Comparison of ENCODE assay signal across 8 cellular contexts in genomic region chr3:48548731-48549705, GRCh38. TPM values are rescaled to one million over a fixed set of nuclear protein-coding genes. Genes with fewer than 3 reads are reported as not detected.
DNase-seq lines count a peak whose midpoint lies in the region; ATAC-seq, FAIRE-seq and TF ChIP-seq lines count a peak whose summit lies in the region.

No MANE protein-coding gene starts in this region.

- no CpG with 5 or more reads among the region's 10 CpGs for WGBS in trophoblast cell (ENCODE audit: extremely low coverage, insufficient coverage, insufficient read length)
- 40 to 69% methylated on average over 2 to 10 of the region's 10 CpGs for WGBS in upper lobe of left lung, 2 donors

- peak; percentile 93 to 97 (median 96) for TF ChIP-seq CTCF in upper lobe of left lung (IDR thresholded peaks at IDR 0.05)

- DNase-seq in 8988T (peak; percentile 71), GM12892 (ENCODE audit: insufficient read length) (peak; percentile 84), Kasumi-1 (lab: John Stamatoyannopoulos, UW) (peak; percentile 85 to 89), SKM-1 (lab: John Stamatoyannopoulos, UW; ENCODE audit: unreplicated experiment) (peak; percentile 82), head of caudate nucleus (peak; percentile 65 to 98 (median 92)), trophoblast cell (peak; percentile 70 to 90), upper lobe of left lung (peak in 1 of 2 donors; percentile 90)
- DNase-seq in activated naive CD4-positive, alpha-beta T cell treated with anti-CD3 and anti-CD28 coated beads, Interleukin-2, amount 50 U/mL, for 72 hours (ENCODE audit: low spot score in 2 of 2), result peak; percentile 76 to 87

- no peak overlapping the region for H4K91ac ChIP-seq in trophoblast cell (ENCODE audit: low read depth, low read length)

- H2AFZ ChIP-seq in trophoblast cell (ENCODE audit: insufficient read depth, low read length, poor library complexity), result no peak overlapping the region

- H3K14ac ChIP-seq in trophoblast cell (ENCODE audit: low read length), result no peak overlapping the region

- H2BK12ac ChIP-seq in trophoblast cell (ENCODE audit: low read length), result no peak overlapping the region

- no peak overlapping the region for H3K4me3 ChIP-seq in trophoblast cell (ENCODE audit: low read depth, low read length)
- H3K4me3 ChIP-seq in upper lobe of left lung, result no peak overlapping the region

- H2BK120ac ChIP-seq in trophoblast cell (ENCODE audit: insufficient read depth, low read length, poor library complexity), result no peak overlapping the region

- H3K79me1 ChIP-seq in trophoblast cell (ENCODE audit: low read length), result peaks cover 4% of the 10 kb centered on the region

- H3K9me3 Mint-ChIP-seq in activated naive CD4-positive, alpha-beta T cell treated with anti-CD3 and anti-CD28 coated beads, Interleukin-2, amount 50 U/mL, for 72 hours, result no peaks in the 10 kb centered on the region

- H4K8ac ChIP-seq in trophoblast cell (ENCODE audit: low read depth, low read length), result no peak overlapping the region

- no peak overlapping the region for H3K27ac Mint-ChIP-seq in activated naive CD4-positive, alpha-beta T cell treated with anti-CD3 and anti-CD28 coated beads, Interleukin-2, amount 50 U/mL, for 72 hours

- intact Hi-C loops in head of caudate nucleus (cut with DNase I), result loop anchor here (5.0 kb wide), 1 partner anchor 102 kb away; the partner anchor contains the start of gene ATRIP

- H3K9me3 ChIP-seq in trophoblast cell (ENCODE audit: insufficient read depth, low read depth, low read length), result peaks cover 4% of the 10 kb centered on the region
- no peaks in the 10 kb centered on the region for H3K9me3 ChIP-seq in upper lobe of left lung

- no peaks in the 10 kb centered on the region for H3K27me3 ChIP-seq in trophoblast cell (ENCODE audit: insufficient read depth, low read length)
- H3K27me3 ChIP-seq in upper lobe of left lung, result no peaks in the 10 kb centered on the region

- peaks cover 0 to 31% of the 10 kb centered on the region in 2 donors for H3K36me3 Mint-ChIP-seq in activated naive CD4-positive, alpha-beta T cell treated with anti-CD3 and anti-CD28 coated beads, Interleukin-2, amount 50 U/mL, for 72 hours

- no peak overlapping the region for H3K23ac ChIP-seq in trophoblast cell (ENCODE audit: low read length)

- TF ChIP-seq EP300 in upper lobe of left lung (IDR thresholded peaks at IDR 0.05), result no peak

- TF ChIP-seq POLR2A in GM12892 (IDR thresholded peaks at IDR 0.05; ENCODE audit: low read depth, low read length) (no peak), upper lobe of left lung (IDR thresholded peaks at IDR 0.05) (peak in 1 of 4 donors; percentile 24)

- FAIRE-seq in GM12892 (lab: Jason Lieb, UNC), result peak; percentile 84

- no peak overlapping the region for H2BK5ac ChIP-seq in trophoblast cell (ENCODE audit: low read depth, low read length, poor library complexity)

- H4K12ac ChIP-seq in trophoblast cell (ENCODE audit: low read depth, low read length), result no peak overlapping the region

- no peak overlapping the region for H3K9ac ChIP-seq in trophoblast cell (ENCODE audit: low read length)

- peak; percentile 89 to 98 for ATAC-seq in activated naive CD4-positive, alpha-beta T cell treated with anti-CD3 and anti-CD28 coated beads, Interleukin-2, amount 50 U/mL, for 72 hours
- peak; percentile 85 to 96 for ATAC-seq in upper lobe of left lung (ENCODE audit: low FRiP score in 2 of 2)

- H3K4ac ChIP-seq in trophoblast cell (ENCODE audit: low read depth, low read length), result no peak overlapping the region

- peak overlapping the region; percentile 22 for H2AK5ac ChIP-seq in trophoblast cell (ENCODE audit: low read length)

- no peak overlapping the region for H3K18ac ChIP-seq in trophoblast cell (ENCODE audit: low read length)

- H3K4me2 ChIP-seq in trophoblast cell (ENCODE audit: low read length), result no peak overlapping the region

- H3K27ac ChIP-seq in trophoblast cell (ENCODE audit: low read depth, low read length) (no peak overlapping the region), upper lobe of left lung (peak overlapping the region in 2 of 4 donors; percentile 14 to 21)

- H3K79me2 ChIP-seq in trophoblast cell (ENCODE audit: control insufficient read depth, insufficient read depth, low read length, poor library complexity), result peaks cover 3% of the 10 kb centered on the region

- H3K36me3 ChIP-seq in trophoblast cell (ENCODE audit: control insufficient read depth in 1 of 2, insufficient read depth in 2 of 2, low read length in 2 of 2) (peaks cover 22 to 37% of the 10 kb centered on the region in 2 experiments), upper lobe of left lung (peaks cover 0 to 11% (median 4%) of the 10 kb centered on the region in 4 donors)

- H3K4me1 ChIP-seq in trophoblast cell (ENCODE audit: control insufficient read depth in 1 of 2, insufficient read depth in 2 of 2, low read length in 2 of 2) (peaks cover 10 to 12% of the 10 kb centered on the region in 2 experiments), upper lobe of left lung (peaks cover 0 to 15% (median 5%) of the 10 kb centered on the region in 4 donors)

RNA-seq across cellular contexts. Expression of gene PFKFB4, which starts 7.6 kb away (rescaled TPM):
- polyA plus RNA-seq in GM12892 (2012; ENCODE audit: missing spikeins), result 62.9 TPM
- 100 to 1,000 TPM in 1 of 2 donors, 1 to 10 TPM in 1; 6.3 to 139 TPM for total RNA-seq in activated naive CD4-positive, alpha-beta T cell treated with anti-CD3 and anti-CD28 coated beads, Interleukin-2, amount 50 U/mL, for 72 hours
- 18.7 TPM in 2 replicates for polyA plus RNA-seq in trophoblast cell (2013)
- total RNA-seq in upper lobe of left lung, result 10 to 100 TPM in 3 of 6 donors, 1 to 10 TPM in 3; 5.9 to 16.8 (median 9.8) TPM

RNA-seq across cellular contexts. Expression of gene UCN2, which starts 14.6 kb away (rescaled TPM):
- polyA plus RNA-seq in GM12892 (2012; ENCODE audit: missing spikeins), result not detected
- under 1 TPM in 1 of 2 donors, not detected in 1; 0.21 TPM for total RNA-seq in activated naive CD4-positive, alpha-beta T cell treated with anti-CD3 and anti-CD28 coated beads, Interleukin-2, amount 50 U/mL, for 72 hours
- 1.4 and 1.7 TPM in 2 replicates for polyA plus RNA-seq in trophoblast cell (2013)
- not detected for total RNA-seq in upper lobe of left lung

RNA-seq across cellular contexts. Expression of gene SHISA5, which starts 45.0 kb away (rescaled TPM):
- 32.9 TPM for polyA plus RNA-seq in GM12892 (2012; ENCODE audit: missing spikeins)
- 10 to 100 TPM; 64.0 to 75.3 TPM for total RNA-seq in activated naive CD4-positive, alpha-beta T cell treated with anti-CD3 and anti-CD28 coated beads, Interleukin-2, amount 50 U/mL, for 72 hours
- polyA plus RNA-seq in trophoblast cell (2013), result 314 and 318 TPM in 2 replicates
- 100 to 1,000 TPM in 4 of 6 donors, 10 to 100 TPM in 2; 67.1 to 228 (median 148) TPM for total RNA-seq in upper lobe of left lung

RNA-seq across cellular contexts. Expression of gene COL7A1, which starts 46.1 kb away (rescaled TPM):
- polyA plus RNA-seq in GM12892 (2012; ENCODE audit: missing spikeins), result 1.4 TPM
- 1 to 10 TPM; 3.2 to 5.5 TPM for total RNA-seq in activated naive CD4-positive, alpha-beta T cell treated with anti-CD3 and anti-CD28 coated beads, Interleukin-2, amount 50 U/mL, for 72 hours
- 23.1 and 26.0 TPM in 2 replicates for polyA plus RNA-seq in trophoblast cell (2013)
- total RNA-seq in upper lobe of left lung, result 10 to 100 TPM in 1 of 6 donors, 1 to 10 TPM in 5; 2.7 to 30.4 (median 4.6) TPM
